15 cellular contexts compared by ENCODE assay signal in the genomic region with DNA sequence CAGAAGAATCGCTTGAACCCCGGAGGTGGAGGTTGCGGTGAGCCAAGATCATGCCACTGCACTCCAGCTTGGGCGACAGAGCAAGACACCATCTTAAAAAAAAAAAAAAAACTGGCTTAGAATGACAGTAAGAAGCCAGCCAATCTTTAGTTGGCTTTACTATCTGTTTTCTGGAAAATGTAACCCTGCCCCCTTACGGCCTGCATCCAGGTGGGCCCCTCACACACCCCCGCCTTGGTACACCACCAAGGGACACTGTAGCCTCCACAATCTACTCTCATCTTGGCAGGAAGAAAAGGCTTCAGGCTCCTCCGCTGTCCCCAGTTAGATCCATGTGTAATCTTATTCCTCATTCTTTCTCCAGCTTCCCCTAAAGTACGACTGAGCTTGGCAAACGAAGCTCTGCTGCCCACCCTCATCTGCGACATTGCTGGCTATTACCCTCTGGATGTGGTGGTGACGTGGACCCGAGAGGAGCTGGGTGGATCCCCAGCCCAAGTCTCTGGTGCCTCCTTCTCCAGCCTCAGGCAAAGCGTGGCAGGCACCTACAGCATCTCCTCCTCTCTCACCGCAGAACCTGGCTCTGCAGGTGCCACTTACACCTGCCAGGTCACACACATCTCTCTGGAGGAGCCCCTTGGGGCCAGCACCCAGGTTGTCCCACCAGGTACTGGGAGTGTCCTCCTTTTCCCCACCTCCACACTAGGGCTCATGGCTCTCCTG. TPM values are rescaled to one million over a fixed set of nuclear protein-coding genes. Genes with fewer than 3 reads are reported as not detected.
DNase-seq lines count a peak whose midpoint lies in the region; ATAC-seq and TF ChIP-seq lines count a peak whose summit lies in the region.
"Had no signal": no experiment of that assay in that cellular context is flagged by ENCODE, and none has a peak within 500 bp of the region (broad histone marks: within the 10 kb centered on the region; RNA-seq: fewer than 3 reads in every experiment).

No MANE protein-coding gene starts in this region.

- no peak overlapping the region for H2AFZ ChIP-seq in OCI-LY1 (ENCODE audit: low read length)

- H3K9me3 Mint-ChIP-seq in activated naive CD4-positive, alpha-beta T cell treated with anti-CD3 and anti-CD28 coated beads, Interleukin-2, amount 50 U/mL, for 24 hours: no peaks in the 10 kb centered on the region
- no peaks in the 10 kb centered on the region for H3K9me3 Mint-ChIP-seq in effector memory CD8-positive, alpha-beta T cell

- peaks cover 45% of the 10 kb centered on the region for H3K36me3 Mint-ChIP-seq in activated naive CD4-positive, alpha-beta T cell treated with anti-CD3 and anti-CD28 coated beads, Interleukin-2, amount 50 U/mL, for 24 hours
- peaks cover 97% of the 10 kb centered on the region for H3K36me3 Mint-ChIP-seq in effector memory CD8-positive, alpha-beta T cell (ENCODE audit: insufficient read depth)

- H3K27ac Mint-ChIP-seq in activated naive CD4-positive, alpha-beta T cell treated with anti-CD3 and anti-CD28 coated beads, Interleukin-2, amount 50 U/mL, for 24 hours: peak overlapping the region; percentile 87
- peak overlapping the region; percentile 88 to 90 for H3K27ac Mint-ChIP-seq in effector memory CD8-positive, alpha-beta T cell

- no peaks in the 10 kb centered on the region for H3K27me3 Mint-ChIP-seq in activated naive CD4-positive, alpha-beta T cell treated with anti-CD3 and anti-CD28 coated beads, Interleukin-2, amount 50 U/mL, for 24 hours
- no peaks in the 10 kb centered on the region for H3K27me3 Mint-ChIP-seq in effector memory CD8-positive, alpha-beta T cell

- peaks cover 39% of the 10 kb centered on the region for H3K4me1 ChIP-seq in OCI-LY1 (ENCODE audit: insufficient read depth, low read length, severe bottlenecking)
- peaks cover 4% of the 10 kb centered on the region for H3K4me1 ChIP-seq in right cardiac atrium (ENCODE audit: control insufficient read depth, insufficient read depth, low read length)
- H3K4me1 ChIP-seq: SJCRH30 had no signal

- H3K9ac ChIP-seq in OCI-LY1 (ENCODE audit: low read length): no peak overlapping the region

- H3K4me3 ChIP-seq in OCI-LY1 (ENCODE audit: low read depth, low read length, poor library complexity, severe bottlenecking): no peak overlapping the region
- H3K4me3 ChIP-seq in right cardiac atrium (ENCODE audit: low read length): no peak overlapping the region
- H3K4me3 ChIP-seq: heart right ventricle, SJCRH30 had no signal

- H3K9me2 ChIP-seq in OCI-LY1 (ENCODE audit: low read depth, low read length): no peaks in the 10 kb centered on the region

- no peak for ATAC-seq in effector memory CD8-positive, alpha-beta T cell (replicated peaks)
- ATAC-seq in right cardiac atrium: no peak
- ATAC-seq: heart right ventricle had no signal

- peak overlapping the region; percentile 31 for H3K4me3 Mint-ChIP-seq in activated naive CD4-positive, alpha-beta T cell treated with anti-CD3 and anti-CD28 coated beads, Interleukin-2, amount 50 U/mL, for 24 hours
- H3K4me3 Mint-ChIP-seq in effector memory CD8-positive, alpha-beta T cell: no peak overlapping the region

- H4K20me1 ChIP-seq in OCI-LY1 (ENCODE audit: insufficient read depth, low read length): no peaks in the 10 kb centered on the region

- H3K27ac ChIP-seq in OCI-LY1 (ENCODE audit: low read depth, low read length, poor library complexity, severe bottlenecking): peak overlapping the region; percentile 49
- H3K27ac ChIP-seq in right cardiac atrium (ENCODE audit: low read length): no peak overlapping the region
- H3K27ac ChIP-seq: heart right ventricle, SJCRH30 had no signal

- no peak for TF ChIP-seq CTCF in OCI-LY1 (IDR thresholded peaks at IDR 0.05; ENCODE audit: low read length)

- peaks cover 85% of the 10 kb centered on the region for H3K36me3 ChIP-seq in OCI-LY1 (ENCODE audit: insufficient read depth, low read length)

- no peaks in the 10 kb centered on the region for H3K9me3 ChIP-seq in OCI-LY1 (ENCODE audit: low read length)
- no peaks in the 10 kb centered on the region for H3K9me3 ChIP-seq in right cardiac atrium (ENCODE audit: control insufficient read depth, low read length)
- H3K9me3 ChIP-seq: heart right ventricle, SJCRH30 had no signal

- intact Hi-C loops in right cardiac atrium (cut with DNase I): no loop called here

- no peak overlapping the region for H3K4me2 ChIP-seq in OCI-LY1 (ENCODE audit: low read length)

- no peaks in the 10 kb centered on the region for H3K79me2 ChIP-seq in OCI-LY1 (ENCODE audit: insufficient read depth, low read length)

- no peak for DNase-seq in activated naive CD4-positive, alpha-beta T cell treated with Interleukin-2 at 50 U/mL for 16 hours
- no peak for DNase-seq in effector memory CD8-positive, alpha-beta T cell
- DNase-seq in right cardiac atrium: no peak
- DNase-seq in stimulated activated CD4-positive, alpha-beta T cell treated with anti-CD3 and anti-CD28 coated beads, Interleukin-4, amount 100 ng/mL, for 1 hour: no peak
- DNase-seq in NCI-H2196 treated with DMSO at 0.1 percent for 48 hours (lab: John Stamatoyannopoulos, UW; ENCODE audit: unreplicated experiment): no peak
- DNase-seq: effector memory CD4-positive, alpha-beta T cell; heart right ventricle; mesenchymal stem cell; NCI-H187 treated with DMSO at 0.1 percent for 48 hours; NCI-H526 treated with DMSO at 0.1 percent for 48 hours; SJCRH30; substantia nigra had no signal

- WGBS in right cardiac atrium: 93% methylated on average over 14 of the region's 14 CpGs

- H3K27me3 ChIP-seq in OCI-LY1 (ENCODE audit: insufficient read depth, low read length) (no peaks in the 10 kb centered on the region), right cardiac atrium (ENCODE audit: control insufficient read depth, insufficient read depth) (no peaks in the 10 kb centered on the region)
- H3K27me3 ChIP-seq: heart right ventricle, SJCRH30 had no signal

- 0 out of 2 replicates have a peak, but pooled peaks cover 3% of the 10 kb centered on the region for H3F3A ChIP-seq in OCI-LY1 (ENCODE audit: insufficient read depth, low read length)

- H3K4me1 Mint-ChIP-seq in activated naive CD4-positive, alpha-beta T cell treated with anti-CD3 and anti-CD28 coated beads, Interleukin-2, amount 50 U/mL, for 24 hours: peaks cover 78% of the 10 kb centered on the region
- H3K4me1 Mint-ChIP-seq in effector memory CD8-positive, alpha-beta T cell (ENCODE audit: low read depth in 2 of 2): peaks cover 50 to 59% of the 10 kb centered on the region in 2 donors

RNA-seq across cellular contexts. Expression of gene TAPBPL, which starts 6.6 kb away (rescaled TPM):
- total RNA-seq in right cardiac atrium: 10 to 100 TPM; 14.2 to 19.5 (median 17.1) TPM
- polyA plus RNA-seq in right cardiac atrium: 17.2 TPM

RNA-seq across cellular contexts. Expression of gene VAMP1, which starts 12.0 kb away (rescaled TPM):
- 1 to 10 TPM; 3.6 to 9.0 (median 6.1) TPM for total RNA-seq in right cardiac atrium
- polyA plus RNA-seq in right cardiac atrium: 4.7 TPM

RNA-seq across cellular contexts. Expression of gene CD27, which starts 13.7 kb away (rescaled TPM):
- under 1 TPM in 3 of 4 donors, not detected in 1; 0.29 to 0.80 (median 0.33) TPM for total RNA-seq in right cardiac atrium
- 0.27 TPM for polyA plus RNA-seq in right cardiac atrium
- total RNA-seq: MCF 10A had no signal

RNA-seq across cellular contexts. Expression of gene MRPL51, which starts 34.6 kb away (rescaled TPM):
- 100 to 1,000 TPM; 192 to 233 (median 213) TPM for total RNA-seq in right cardiac atrium
- 180 TPM for polyA plus RNA-seq in right cardiac atrium

RNA-seq across cellular contexts. Expression of gene NCAPD2, which starts 35.5 kb away (rescaled TPM):
- total RNA-seq in right cardiac atrium: 10 to 100 TPM; 13.5 to 16.8 (median 14.6) TPM
- polyA plus RNA-seq in right cardiac atrium: 5.7 TPM
